In the genomic region with DNA sequence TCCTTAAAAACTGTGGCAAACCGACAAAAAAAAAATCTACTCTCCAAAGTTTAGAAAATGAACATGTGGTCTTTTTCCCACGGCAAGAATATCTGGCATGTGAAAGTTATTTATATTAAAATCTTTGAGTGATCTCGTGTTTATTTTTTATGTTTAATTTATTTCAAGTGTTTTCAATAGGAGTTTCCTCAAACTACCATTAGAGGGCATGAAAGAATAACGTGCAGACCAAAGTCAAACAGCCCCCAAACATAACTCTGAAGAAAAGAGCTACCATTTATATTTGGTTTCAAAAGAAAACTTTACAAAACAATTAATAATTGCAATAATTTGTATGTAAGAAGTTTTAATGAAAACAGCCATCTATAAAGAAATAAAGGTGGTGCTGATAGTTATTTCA, we compare ENCODE assay signal across 9 cellular contexts.
DNase-seq lines count a peak whose midpoint lies in the region; ATAC-seq, FAIRE-seq and TF ChIP-seq lines count a peak whose summit lies in the region.
"Had no signal": no experiment of that assay in that cellular context is flagged by ENCODE, and none has a peak within 500 bp of the region (broad histone marks: within the 10 kb centered on the region; RNA-seq: fewer than 3 reads in every experiment).

No MANE protein-coding gene starts in this region.

- no peaks in the 10 kb centered on the region for H3K79me2 ChIP-seq in HepG2 (ENCODE audit: insufficient read depth, low read length)

- H3K9me3 Mint-ChIP-seq in natural killer cell treated with Interleukin-12 subunit alpha and Interleukin-12 subunit beta and Interleukin-15 and Interleukin-18, amount 100 ng/mL, for 72 hours: peaks cover 4% of the 10 kb centered on the region

- no peaks in the 10 kb centered on the region for H3K36me3 ChIP-seq in HepG2 (replicated peaks in 1 of 2; ENCODE audit: control insufficient read depth in 1 of 2, insufficient read depth in 2 of 2, low read length in 2 of 2)

- no peaks in the 10 kb centered on the region for H3K27me3 ChIP-seq in HepG2 (ENCODE audit: control insufficient read depth in 1 of 2, insufficient read depth in 2 of 2, low read length in 2 of 2)

- H3K4me1 ChIP-seq in HepG2 (ENCODE audit: insufficient read depth, low read length): no peaks in the 10 kb centered on the region

- no peaks in the 10 kb centered on the region for H3K27me3 Mint-ChIP-seq in natural killer cell treated with Interleukin-12 subunit alpha and Interleukin-12 subunit beta and Interleukin-15 and Interleukin-18, amount 100 ng/mL, for 72 hours

- 0% methylated on average over 4 of the region's 4 CpGs for WGBS in HepG2 (ENCODE audit: low lambda C conversion rate)

- H3K4me1 Mint-ChIP-seq in natural killer cell treated with Interleukin-12 subunit alpha and Interleukin-12 subunit beta and Interleukin-15 and Interleukin-18, amount 100 ng/mL, for 72 hours (ENCODE audit: low read depth in 2 of 2): no peaks in the 10 kb centered on the region

- no peak for TF ChIP-seq POLR2A in HepG2 (IDR thresholded peaks at IDR 0.05; ENCODE audit: insufficient read depth in 1 of 2, low read depth in 2 of 2, low read length in 2 of 2)

- H2AFZ ChIP-seq in HepG2 (ENCODE audit: low read length): no peak overlapping the region

- ATAC-seq in HepG2 (no peak), HG02852 (IDR thresholded peaks at IDR 0.05; ENCODE audit: unreplicated experiment) (no peak)
- ATAC-seq in natural killer cell treated with Interleukin-12 subunit alpha and Interleukin-12 subunit beta and Interleukin-15 and Interleukin-18, amount 100 ng/mL, for 72 hours: no peak

- intact Hi-C loops in HepG2 (cut with micrococcal nuclease; ENCODE audit: unreplicated experiment): loop anchor here (1.0 kb wide), 1 partner anchor 72 kb away; no protein-coding TSS in a partner anchor

- TF ChIP-seq EP300 in HepG2 (IDR thresholded peaks at IDR 0.05; ENCODE audit: low read depth in 2 of 2, low read length in 2 of 2): no peak
- TF ChIP-seq EP300 in HepG2 (CRISPR knock-in tag; IDR thresholded peaks at IDR 0.05; ENCODE audit: borderline replicate concordance): no peak

- DNase-seq in HT-29 (ENCODE audit: low spot score) (peak; percentile 15), amniotic stem cell (lab: John Stamatoyannopoulos, UW) (peak; percentile 3), HepG2 (ENCODE audit: low spot score) (peak; percentile 16), cerebellar nuclear complex (lab: John Stamatoyannopoulos, UW) (no peak), cortex of kidney (lab: John Stamatoyannopoulos, UW) (no peak)
- DNase-seq in natural killer cell treated with Interleukin-12 subunit alpha and Interleukin-12 subunit beta and Interleukin-15 and Interleukin-18, amount 100 ng/mL, for 72 hours (ENCODE audit: low spot score): no peak

- TF ChIP-seq RAD21 in HepG2 (CRISPR knock-in tag; IDR thresholded peaks at IDR 0.05): peak; percentile 55

- CTCF ChIA-PET in HepG2 (lab: Yijun Ruan, JAX; ENCODE audit: low intra/inter-chr PET ratio, low total read pairs): interaction anchor here (2.2 kb wide), 1 partner anchor 72 kb away, joined by 32 read pairs; no protein-coding TSS in a partner anchor

- H3K4me3 Mint-ChIP-seq in natural killer cell treated with Interleukin-12 subunit alpha and Interleukin-12 subunit beta and Interleukin-15 and Interleukin-18, amount 100 ng/mL, for 72 hours: no peak overlapping the region

- no peaks in the 10 kb centered on the region for H3K9me3 ChIP-seq in HepG2 (ENCODE audit: low read length)

- TF ChIP-seq CTCF in C4-2B (conservative IDR thresholded peaks at IDR 0.05) (peak; percentile 72), HepG2 (CRISPR knock-in tag; IDR thresholded peaks at IDR 0.05) (peak; percentile 58)

- no peaks in the 10 kb centered on the region for H4K20me1 ChIP-seq in HepG2 (ENCODE audit: insufficient read depth, low read length)

- BruUV-seq in HepG2 (replicated peaks; lab: Mats Ljungman, UMichigan): no TSS peak

- in situ Hi-C loops in HepG2 (cut with HindIII; ENCODE audit: extremely low pct_ligation_motif_present, low pct_unique_long_range_greater_than_20kb): no loop called here

- POLR2A ChIA-PET in HepG2 (lab: Yijun Ruan, JAX): no interaction called here

- no peak overlapping the region for H3K4me3 ChIP-seq in HepG2 (replicated peaks in 1 of 3; ENCODE audit: insufficient read depth in 1 of 3, low read depth in 2 of 3, low read length in 3 of 3)

- no peaks in the 10 kb centered on the region for H3K36me3 Mint-ChIP-seq in natural killer cell treated with Interleukin-12 subunit alpha and Interleukin-12 subunit beta and Interleukin-15 and Interleukin-18, amount 100 ng/mL, for 72 hours

- no peak overlapping the region for H3K9ac ChIP-seq in HepG2 (ENCODE audit: insufficient read depth, low read depth, low read length)

- H3K27ac Mint-ChIP-seq in natural killer cell treated with Interleukin-12 subunit alpha and Interleukin-12 subunit beta and Interleukin-15 and Interleukin-18, amount 100 ng/mL, for 72 hours: no peak overlapping the region

- H3K4me2 ChIP-seq in HepG2 (ENCODE audit: low read depth, low read length): no peak overlapping the region

- H3K27ac ChIP-seq in C4-2B (no peak overlapping the region), HepG2 (ENCODE audit: extremely low read length, insufficient read depth, low read length) (no peak overlapping the region)
- H3K27ac ChIP-seq: epithelial cell of prostate had no signal

- FAIRE-seq in HepG2 (lab: Jason Lieb, UNC): no peak

TF ChIP-seq in HepG2, 621 proteins besides CTCF, POLR2A, EP300 and RAD21:
- no peak for TF ChIP-seq ZNF879 (CRISPR knock-in tag; IDR thresholded peaks at IDR 0.05)
- no peak for TF ChIP-seq NFIB (CRISPR knock-in tag; IDR thresholded peaks at IDR 0.05; ENCODE audit: borderline replicate concordance)
- no peak for TF ChIP-seq HDAC6 (IDR thresholded peaks at IDR 0.05; ENCODE audit: low read depth, low read length)
- TF ChIP-seq FOXP1 (IDR thresholded peaks at IDR 0.05): no peak
- no peak for TF ChIP-seq FOXP1 (CRISPR knock-in tag; IDR thresholded peaks at IDR 0.05)
- TF ChIP-seq SMC3 (IDR thresholded peaks at IDR 0.05; ENCODE audit: low read length): peak; percentile 68
- TF ChIP-seq MXI1 (IDR thresholded peaks at IDR 0.05; ENCODE audit: borderline replicate concordance, low read depth, low read length): no peak
- TF ChIP-seq STAG1 (CRISPR knock-in tag; IDR thresholded peaks at IDR 0.05): peak; percentile 79
- no peak for TF ChIP-seq ZNF543 (CRISPR knock-in tag; IDR thresholded peaks at IDR 0.05)
- TF ChIP-seq ZNF430 (CRISPR knock-in tag; IDR thresholded peaks at IDR 0.05): no peak
- no peak for TF ChIP-seq CHD2 (IDR thresholded peaks at IDR 0.05; ENCODE audit: low read depth, low read length)
TF ChIP-seq in HepG2: peak in this region for 2.

Comparison
In these comparisons a context has a peak if more than half of its experiments do, and no peak if none do; other contexts are left out.
1. DNase-seq: peak in HT-29 (single experiment), amniotic stem cell (single experiment) and HepG2 (single experiment); none in cerebellar nuclear complex (0 of 2), cortex of kidney (single experiment) and natural killer cell treated with Interleukin-12 subunit alpha and Interleukin-12 subunit beta and Interleukin-15 and Interleukin-18, amount 100 ng/mL, for 72 hours (single experiment).